21 cellular contexts compared by ENCODE assay signal in genomic region chr10:122213766-122214165, GRCh38. TPM values are rescaled to one million over a fixed set of nuclear protein-coding genes. Genes with fewer than 3 reads are reported as not detected.
DNase-seq lines count a peak whose midpoint lies in the region; FAIRE-seq and TF ChIP-seq lines count a peak whose summit lies in the region.
"Had no signal": no experiment of that assay in that cellular context is flagged by ENCODE, and none has a peak within 500 bp of the region (broad histone marks: within the 10 kb centered on the region; RNA-seq: fewer than 3 reads in every experiment).

No MANE protein-coding gene starts in this region.

- no peak for FAIRE-seq in frontal cortex (lab: Jason Lieb, UNC)

- H3K27ac Mint-ChIP-seq in endothelial cell (ENCODE audit: unreplicated experiment) = no peak overlapping the region
- H3K27ac Mint-ChIP-seq: HFFc6; T-helper 1 cell treated with Interleukin-12 subunit alpha and Interleukin-12 subunit beta and Interleukin-4 antibody, amounts not matched to agents 30 μg/mL and 1 μg/mL, for 36 hours had no signal

- H2AFZ ChIP-seq in osteoblast (ENCODE audit: low read length) = no peak overlapping the region

- TF ChIP-seq CTCF in NB4 (IDR thresholded peaks at IDR 0.05; ENCODE audit: low read depth, low read length) (no peak), osteoblast (IDR thresholded peaks at IDR 0.05; ENCODE audit: extremely low read depth, low read depth, low read length) (no peak), endothelial cell (IDR thresholded peaks at IDR 0.05; ENCODE audit: unreplicated experiment) (no peak)

- H3K79me2 ChIP-seq in osteoblast (ENCODE audit: insufficient read depth, low read length) = no peaks in the 10 kb centered on the region

- TF ChIP-seq POLR2A in NB4 (IDR thresholded peaks at IDR 0.05; ENCODE audit: extremely low read depth, insufficient read length) = no peak

- peaks cover 0 to 31% (median 23%) of the 10 kb centered on the region in 11 experiments; a peak in 17 of 22 replicates for H3K9me3 ChIP-seq in BLaER1 treated with 17β-estradiol and CSF1 and Interleukin-3, amounts not matched to agents 10 nM and 100 nM (replicated peaks in 1 of 11)
- no peaks in the 10 kb centered on the region for H3K9me3 ChIP-seq in osteoblast (ENCODE audit: low read depth, low read length)
- H3K9me3 ChIP-seq: suprapubic skin had no signal

- no peak overlapping the region for H3K4me3 Mint-ChIP-seq in endothelial cell (ENCODE audit: unreplicated experiment)
- H3K4me3 Mint-ChIP-seq: HFFc6; neural crest cell; T-helper 1 cell treated with Interleukin-12 subunit alpha and Interleukin-12 subunit beta and Interleukin-4 antibody, amounts not matched to agents 30 μg/mL and 1 μg/mL, for 36 hours had no signal

- peaks cover 12% of the 10 kb centered on the region for H3K4me1 Mint-ChIP-seq in endothelial cell (ENCODE audit: unreplicated experiment)

- H3K36me3 ChIP-seq in BLaER1 treated with 17β-estradiol and CSF1 and Interleukin-3, amounts not matched to agents 10 nM and 100 nM = peaks cover 0 to 100% (median 46%) of the 10 kb centered on the region in 11 experiments; a peak in 16 of 22 replicates
- H3K36me3 ChIP-seq in osteoblast (ENCODE audit: insufficient read depth, low read length) = peaks cover 9% of the 10 kb centered on the region

- peaks cover 2% of the 10 kb centered on the region for H3K27me3 Mint-ChIP-seq in endothelial cell (ENCODE audit: unreplicated experiment)

- peak overlapping the region in 4 of 11 experiments; percentile 19 to 64 (median 32); a peak in 6 of 22 replicates for H3K9ac ChIP-seq in BLaER1 treated with 17β-estradiol and CSF1 and Interleukin-3, amounts not matched to agents 10 nM and 100 nM

- peak overlapping the region in 7 of 11 experiments; percentile 2 to 89 (median 36); a peak in 11 of 22 replicates for H3K27ac ChIP-seq in BLaER1 treated with 17β-estradiol and CSF1 and Interleukin-3, amounts not matched to agents 10 nM and 100 nM
- H3K27ac ChIP-seq in osteoblast (ENCODE audit: low read depth, low read length) = no peak overlapping the region
- H3K27ac ChIP-seq: RWPE1, suprapubic skin had no signal

- no peaks in the 10 kb centered on the region; a peak in 2 of 22 replicates for H4K20me1 ChIP-seq in BLaER1 treated with 17β-estradiol and CSF1 and Interleukin-3, amounts not matched to agents 10 nM and 100 nM
- peaks cover 4% of the 10 kb centered on the region for H4K20me1 ChIP-seq in osteoblast (ENCODE audit: insufficient read depth, low read length)

- DNase-seq in NB4 (ENCODE audit: low read depth) (peak; percentile 60), frontal cortex (ENCODE audit: low spot score in 2 of 2) (peak; percentile 46 to 56), osteoblast (ENCODE audit: insufficient read length, low spot score, missing footprints) (peak; percentile 35), dermis blood vessel endothelial cell (no peak), endothelial cell (ENCODE audit: low spot score) (no peak), NCI-H1436 (lab: John Stamatoyannopoulos, UW) (no peak)
- DNase-seq: activated CD4-positive, CD25-positive, alpha-beta regulatory T cell treated with anti-CD3 and anti-CD28 coated beads, Interleukin-2, amount 50 U/mL, for 72 hours; activated gamma-delta T cell; DMS79; erythroblast; HFFc6; islet precursor cell; NCI-H2171 treated with DMSO at 0.1 percent for 48 hours; NK-92 treated with Interleukin-12 subunit alpha and Interleukin-12 subunit beta, amount 100 ng/mL, for 24 hours; stimulated activated CD4-positive, alpha-beta T cell treated with anti-CD3 and anti-CD28 coated beads, Interleukin-2, amount 100 ng/mL, for 48 hours had no signal

- H3K4me2 ChIP-seq in BLaER1 treated with 17β-estradiol and CSF1 and Interleukin-3, amounts not matched to agents 10 nM and 100 nM = peak overlapping the region in 9 of 11 experiments; percentile 30 to 87 (median 77); a peak in 18 of 22 replicates
- H3K4me2 ChIP-seq in osteoblast (ENCODE audit: insufficient read depth, low read length) = no peak overlapping the region

- no peaks in the 10 kb centered on the region for H3K9me3 Mint-ChIP-seq in endothelial cell (ENCODE audit: unreplicated experiment)
- H3K9me3 Mint-ChIP-seq: HFFc6; neural crest cell; T-helper 1 cell treated with Interleukin-12 subunit alpha and Interleukin-12 subunit beta and Interleukin-4 antibody, amounts not matched to agents 30 μg/mL and 1 μg/mL, for 36 hours had no signal

- no peaks in the 10 kb centered on the region for H3K27me3 ChIP-seq in BLaER1 treated with 17β-estradiol and CSF1 and Interleukin-3, amounts not matched to agents 10 nM and 100 nM
- H3K27me3 ChIP-seq in osteoblast (ENCODE audit: insufficient read depth, low read length) = no peaks in the 10 kb centered on the region
- H3K27me3 ChIP-seq: suprapubic skin had no signal

- H3K36me3 Mint-ChIP-seq in endothelial cell (ENCODE audit: low read depth, unreplicated experiment) = peaks cover 37% of the 10 kb centered on the region

- no peak overlapping the region for H3K4me3 ChIP-seq in BLaER1 treated with 17β-estradiol and CSF1 and Interleukin-3, amounts not matched to agents 10 nM and 100 nM
- H3K4me3 ChIP-seq in NB4 (ENCODE audit: low read depth, low read length) (no peak overlapping the region), osteoblast (ENCODE audit: insufficient read depth, low read length) (no peak overlapping the region)
- H3K4me3 ChIP-seq: suprapubic skin had no signal

- H3K4me1 ChIP-seq in BLaER1 treated with 17β-estradiol and CSF1 and Interleukin-3, amounts not matched to agents 10 nM and 100 nM = peaks cover 4 to 100% (median 80%) of the 10 kb centered on the region in 10 experiments; a peak in 16 of 20 replicates
- no peaks in the 10 kb centered on the region for H3K4me1 ChIP-seq in osteoblast (ENCODE audit: insufficient read depth, low read length)
- H3K4me1 ChIP-seq: suprapubic skin had no signal

RNA-seq across cellular contexts. Expression of gene BTBD16, which starts 57.3 kb away (rescaled TPM):
- total RNA-seq in frontal cortex = not detected
- not detected in 2 replicates for total RNA-seq in osteoblast
- not detected in 2 replicates for total RNA-seq in dermis blood vessel endothelial cell
- 0.23 TPM for total RNA-seq in endothelial cell (ENCODE audit: unreplicated experiment)
- total RNA-seq: HFFc6, mesenteric fat pad, neural crest cell had no signal

Comparison
In these comparisons a context has a peak if more than half of its experiments do, and no peak if none do; other contexts are left out.
1. DNase-seq: peak in NB4 (single experiment), frontal cortex (2 of 2) and osteoblast (single experiment); none in dermis blood vessel endothelial cell (single experiment), endothelial cell (single experiment) and NCI-H1436 (single experiment).